Comparison of ENCODE assay signal across 8 cellular contexts in the genomic region with DNA sequence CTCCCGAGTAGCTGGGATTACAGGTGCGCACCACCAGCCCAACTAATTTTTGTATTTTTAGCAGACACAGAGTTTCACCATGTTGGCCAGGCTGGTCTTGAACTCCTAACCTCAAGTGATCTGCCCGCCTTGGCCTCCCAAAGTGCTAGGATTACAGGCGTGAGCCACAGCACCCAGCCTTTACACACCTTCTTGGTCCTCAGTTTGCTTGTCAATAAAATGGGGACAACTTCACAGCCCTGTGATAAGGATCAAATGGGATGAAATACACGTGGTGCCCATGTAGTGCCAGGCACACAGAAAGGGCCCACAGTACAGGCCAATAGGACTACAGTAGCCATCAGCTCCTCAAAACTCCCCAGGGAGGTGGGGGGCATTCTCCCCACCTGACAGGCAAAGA. TPM values are rescaled to one million over a fixed set of nuclear protein-coding genes. Genes with fewer than 3 reads are reported as not detected.
DNase-seq lines count a peak whose midpoint lies in the region; ATAC-seq, FAIRE-seq and TF ChIP-seq lines count a peak whose summit lies in the region.
"Not testable (repeated sequence)": the region's sequence is repeated elsewhere in the genome, so short reads cannot be mapped to it uniquely, and the experiment has no call there.
"Had no signal": no experiment of that assay in that cellular context is flagged by ENCODE, and none has a peak within 500 bp of the region (broad histone marks: within the 10 kb centered on the region; RNA-seq: fewer than 3 reads in every experiment).

No MANE protein-coding gene starts in this region.

- H3K9ac ChIP-seq in liver (ENCODE audit: low read depth in 1 of 2, low read length in 2 of 2) (peak overlapping the region in 1 of 2 donors; percentile 53), subcutaneous abdominal adipose tissue (ENCODE audit: low read length in 5 of 5) (peak overlapping the region in 1 of 5 donors; percentile 63)

- peaks cover 61% of the 10 kb centered on the region for H3K4me1 Mint-ChIP-seq in osteocyte (ENCODE audit: unreplicated experiment)

- intact Hi-C loops in body of pancreas (cut with DNase I), result not testable (repeated sequence)
- intact Hi-C loops in left ventricle myocardium inferior (cut with micrococcal nuclease), result loop anchor here (10.0 kb wide), 1 partner anchor 69 kb away; no protein-coding TSS in a partner anchor

- 62% methylated on average over 5 of the region's 5 CpGs for WGBS in A549 (ENCODE audit: missing lambda C conversion rate)
- 60 to 73% methylated on average over 5 of the region's 5 CpGs for WGBS in body of pancreas, 2 donors
- WGBS in liver, result 77% methylated on average over 5 of the region's 5 CpGs

- H3K9me3 Mint-ChIP-seq in osteocyte (ENCODE audit: unreplicated experiment), result not testable (repeated sequence)

- CTCF ChIA-PET in A549 (lab: Yijun Ruan, JAX) (interaction anchor here (0.6 to 15.8 kb wide), 17 partner anchors 10 to 219 kb away, joined by 3 to 164 read pairs (median 4); a partner anchor contains a TSS), RWPE1 (lab: Yijun Ruan, JAX) (interaction anchor here (0.6 to 1.1 kb wide), 2 partner anchors 61 to 67 kb away, joined by 6 to 11 read pairs; no protein-coding TSS in a partner anchor)

- POLR2A ChIA-PET in A549 (lab: Yijun Ruan, JAX), result interaction anchor here (1.1 to 1.5 kb wide), 4 partner anchors 10 to 68 kb away, joined by 4 to 7 read pairs (median 6); no protein-coding TSS in a partner anchor
- POLR2A ChIA-PET in RWPE1 (lab: Yijun Ruan, JAX; ENCODE audit: low non-redundant PET), result not testable (repeated sequence)

- peak overlapping the region; percentile 53 for H3K4me3 ChIP-seq in A549
- H3K4me3 ChIP-seq in body of pancreas; left ventricle myocardium inferior; subcutaneous abdominal adipose tissue (ENCODE audit: low read depth in 1 of 5, low read length in 5 of 5): not testable (repeated sequence)
- peak overlapping the region in 1 of 3 donors; percentile 52 for H3K4me3 ChIP-seq in liver (ENCODE audit: low read depth in 1 of 3, low read length in 3 of 3)

- TF ChIP-seq POLR2A in A549 (IDR thresholded peaks at IDR 0.05; ENCODE audit: low read length); body of pancreas (IDR thresholded peaks at IDR 0.05): not testable (repeated sequence)

- FAIRE-seq in A549 (lab: Jason Lieb, UNC), result not testable (repeated sequence)

- H3K4me1 ChIP-seq in A549 (peaks cover 50% of the 10 kb centered on the region), body of pancreas (peaks cover 67% of the 10 kb centered on the region), left ventricle myocardium inferior (peaks cover 78% of the 10 kb centered on the region), liver (ENCODE audit: control insufficient read depth in 4 of 4, insufficient read depth in 4 of 4, low read length in 3 of 4) (peaks cover 22 to 68% (median 58%) of the 10 kb centered on the region in 4 donors), subcutaneous abdominal adipose tissue (ENCODE audit: control insufficient read depth in 5 of 5, insufficient read depth in 5 of 5, low read length in 5 of 5) (peaks cover 14 to 71% (median 65%) of the 10 kb centered on the region in 5 donors)

- not testable (repeated sequence) for H3K9me3 ChIP-seq in A549; body of pancreas; left ventricle myocardium inferior (replicated peaks); liver (ENCODE audit: control insufficient read depth in 4 of 4, low read length in 3 of 4); subcutaneous abdominal adipose tissue (ENCODE audit: control insufficient read depth in 5 of 5, low read length in 5 of 5)

- peaks cover 29% of the 10 kb centered on the region for H3K36me3 Mint-ChIP-seq in osteocyte (ENCODE audit: unreplicated experiment)

- not testable (repeated sequence) for TF ChIP-seq CTCF in A549 (IDR thresholded peaks at IDR 0.05); RWPE1 (conservative IDR thresholded peaks at IDR 0.05; ENCODE audit: low read depth); body of pancreas (IDR thresholded peaks at IDR 0.05); left ventricle myocardium inferior (IDR thresholded peaks at IDR 0.05; ENCODE audit: borderline replicate concordance); liver (IDR thresholded peaks at IDR 0.05; ENCODE audit: low read depth, low read length, missing input control); osteocyte (IDR thresholded peaks at IDR 0.05)

- H3K4me2 ChIP-seq in A549, result peak overlapping the region; percentile 100

- peak overlapping the region; percentile 81 for H3K27ac Mint-ChIP-seq in osteocyte (ENCODE audit: unreplicated experiment)

- H3K27me3 ChIP-seq in body of pancreas; left ventricle myocardium inferior (ENCODE audit: low read depth); liver (ENCODE audit: control insufficient read depth in 4 of 4, insufficient read depth in 4 of 4, low read length in 3 of 4); subcutaneous abdominal adipose tissue (ENCODE audit: control insufficient read depth in 5 of 5, insufficient read depth in 4 of 5, low read length in 5 of 5): not testable (repeated sequence)

- H3K36me3 ChIP-seq in body of pancreas (replicated peaks in 1 of 2; ENCODE audit: insufficient read depth in 1 of 2, low read depth in 2 of 2), result not testable (repeated sequence)
- H3K36me3 ChIP-seq in left ventricle myocardium inferior, result peaks cover 42% of the 10 kb centered on the region
- peaks cover 2 to 11% (median 8%) of the 10 kb centered on the region in 4 donors for H3K36me3 ChIP-seq in liver (ENCODE audit: control insufficient read depth in 4 of 4, insufficient read depth in 3 of 4, low read depth in 1 of 4, low read length in 3 of 4)
- peaks cover 0 to 28% (median 15%) of the 10 kb centered on the region in 5 donors for H3K36me3 ChIP-seq in subcutaneous abdominal adipose tissue (ENCODE audit: control insufficient read depth in 5 of 5, insufficient read depth in 5 of 5, low read length in 5 of 5)

- not testable (repeated sequence) for ATAC-seq in A549, body of pancreas

- TF ChIP-seq EP300 in A549 (IDR thresholded peaks at IDR 0.05), result not testable (repeated sequence)

- not testable (repeated sequence) for TF ChIP-seq RAD21 in A549 (conservative IDR thresholded peaks at IDR 0.05 in 1 of 2, IDR thresholded peaks at IDR 0.05 in 1 of 2); liver (IDR thresholded peaks at IDR 0.05)

- H3K27ac ChIP-seq in A549, result peak overlapping the region; percentile 91 to 100
- peak overlapping the region; percentile 90 for H3K27ac ChIP-seq in RWPE1
- H3K27ac ChIP-seq in body of pancreas, result peak overlapping the region; percentile 93 to 96 (median 96)
- peak overlapping the region; percentile 34 for H3K27ac ChIP-seq in left ventricle myocardium inferior (replicated peaks)
- H3K27ac ChIP-seq in liver (ENCODE audit: low read depth in 1 of 2, low read length in 2 of 2), result peak overlapping the region; percentile 93 to 96
- H3K27ac ChIP-seq in subcutaneous abdominal adipose tissue (ENCODE audit: low read depth, low read length), result peak overlapping the region; percentile 77

- H3K27me3 Mint-ChIP-seq in osteocyte (ENCODE audit: unreplicated experiment), result not testable (repeated sequence)

- H3K4me3 Mint-ChIP-seq in osteocyte (ENCODE audit: unreplicated experiment), result not testable (repeated sequence)

- DNase-seq in A549 (ENCODE audit: low read depth in 1 of 2, low spot score in 1 of 2); RWPE1 (ENCODE audit: low spot score); body of pancreas; left ventricle myocardium inferior; osteocyte (ENCODE audit: extremely low spot score, unreplicated experiment): not testable (repeated sequence)

TF ChIP-seq in A549, 52 proteins besides CTCF, POLR2A, EP300 and RAD21:
- TF ChIP-seq CHD4 (IDR thresholded peaks at IDR 0.05; ENCODE audit: borderline replicate concordance) (peak; percentile 84; the same call in 1 of the 2 replicates), EHF (CRISPR knock-in tag; IDR thresholded peaks at IDR 0.05) (0 out of 2 replicates have a peak, but pooled peaks have one; percentile 20), HDAC2 (IDR thresholded peaks at IDR 0.05) (peak; percentile 81), KDM1A (IDR thresholded peaks at IDR 0.05; ENCODE audit: low read depth) (peak; percentile 87)
- TF ChIP-seq, protein P1, sequence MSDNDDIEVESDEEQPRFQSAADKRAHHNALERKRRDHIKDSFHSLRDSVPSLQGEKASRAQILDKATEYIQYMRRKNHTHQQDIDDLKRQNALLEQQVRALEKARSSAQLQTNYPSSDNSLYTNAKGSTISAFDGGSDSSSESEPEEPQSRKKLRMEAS (IDR thresholded peaks at IDR 0.05), result 0 out of 2 replicates have a peak, but pooled peaks have one; percentile 20

RNA-seq across cellular contexts. Expression of a gene that starts 6.3 kb away (rescaled TPM):
- polyA plus RNA-seq in A549 (2011; rRNA removed), result 127 and 128 TPM in 2 replicates
- 236 and 291 TPM in 2 replicates for polyA plus RNA-seq in A549 (2012; cell fraction: cytosol; rRNA removed)
- polyA plus RNA-seq in A549 (2012; cell fraction: nucleus; rRNA removed), result 781 and 955 TPM in 2 replicates
- polyA plus RNA-seq in A549 (2017; fragmentation: RNase III; extraction: RNeasy Plus Mini Kit Qiagen cat#74134 plus additional on column Dnase treatment), result 171 to 180 TPM (median 178 TPM) in 3 replicates
- 225 and 333 TPM in 2 replicates for polyA minus RNA-seq in A549 (2011; rRNA and poly(A)+ RNA removed)
- total RNA-seq in body of pancreas, result 100 to 1,000 TPM; 120 to 205 TPM
- total RNA-seq in left ventricle myocardium inferior, result 63.5 TPM
- total RNA-seq in liver, result 100 to 1,000 TPM in 1 of 2 donors, 10 to 100 TPM in 1; 22.2 to 103 TPM
- 10 to 100 TPM; 16.5 to 32.7 TPM for polyA plus RNA-seq in liver
- total RNA-seq in osteocyte, result 191 and 196 TPM in 2 replicates
- polyA plus RNA-seq: CD4-positive, CD25-positive, alpha-beta regulatory T cell had no signal

Comparison
In these comparisons a context has a peak if more than half of its experiments do, and no peak if none do; other contexts are left out.
1. H3K27ac ChIP-seq: peak in every context shown above with its lines; median percentile 96 in body of pancreas; 96 in A549; 94 in liver; 90 in RWPE1; 77 in subcutaneous abdominal adipose tissue; 34 in left ventricle myocardium inferior.